In genomic region chr2:216371756-216372702, GRCh38 we compare ENCODE assay signal across 8 cellular contexts. TPM values are rescaled to one million over a fixed set of nuclear protein-coding genes. Genes with fewer than 3 reads are reported as not detected.
A peak's percentile ranks its signal among the peaks of the same experiment; 100 is the strongest.
DNase-seq lines count a peak whose midpoint lies in the region; ATAC-seq, FAIRE-seq and TF ChIP-seq lines count a peak whose summit lies in the region.

MARCHF4 (minus strand) TSS chr2:216372483; CDS start chr2:216370260, 2,223 bp downstream.

- no peak within 1 kb of the TSS for H3K4me3 Mint-ChIP-seq in T-helper 2 cell treated with Interferon-gamma antibody and Interleukin-4, amounts not matched to agents 5 μg/mL and 100 μg/mL, for 36 hours

- FAIRE-seq in D721Med (lab: Jason Lieb, UNC) = no peak

- H3K27ac Mint-ChIP-seq in T-helper 2 cell treated with Interferon-gamma antibody and Interleukin-4, amounts not matched to agents 5 μg/mL and 100 μg/mL, for 36 hours = no peak within 1 kb of the TSS

- H4K20me1 ChIP-seq in Loucy (ENCODE audit: insufficient read depth, low read length, poor library complexity, severe bottlenecking) = no peaks in the 10 kb centered on the region

- H3K9me2 ChIP-seq in Loucy (replicated peaks; ENCODE audit: low read depth, low read length) = no peaks in the 10 kb centered on the region

- H3K4me1 Mint-ChIP-seq in T-helper 2 cell treated with Interferon-gamma antibody and Interleukin-4, amounts not matched to agents 5 μg/mL and 100 μg/mL, for 36 hours (ENCODE audit: low read depth) = peaks cover 2% of the 10 kb centered on the region

- no peak for TF ChIP-seq CTCF in D721Med (IDR thresholded peaks at IDR 0.05; ENCODE audit: insufficient read depth, missing control alignments)
- TF ChIP-seq CTCF in Loucy (conservative IDR thresholded peaks at IDR 0.05; ENCODE audit: low read length) = no peak
- no peak for TF ChIP-seq CTCF in ascending aorta (IDR thresholded peaks at IDR 0.05)
- no peak for TF ChIP-seq CTCF in left ventricle myocardium inferior (IDR thresholded peaks at IDR 0.05; ENCODE audit: borderline replicate concordance)
- TF ChIP-seq CTCF in upper lobe of right lung (IDR thresholded peaks at IDR 0.05) = no peak

- H3K4me3 ChIP-seq in Loucy (ENCODE audit: low read length, poor library complexity, severe bottlenecking) (peak within 1 kb of the TSS; percentile 50), ascending aorta (peak within 1 kb of the TSS; percentile 37 to 56), left ventricle myocardium inferior (peak within 1 kb of the TSS; percentile 58), upper lobe of right lung (no peak within 1 kb of the TSS)

- H2AFZ ChIP-seq in Loucy (ENCODE audit: low read length) = no peak within 1 kb of the TSS

- H3K27ac ChIP-seq in ascending aorta (no peak within 1 kb of the TSS), left ventricle myocardium inferior (replicated peaks) (peak within 1 kb of the TSS; percentile 45), upper lobe of right lung (no peak within 1 kb of the TSS)

- no peaks in the 10 kb centered on the region for H3K27me3 ChIP-seq in Loucy (ENCODE audit: insufficient read depth, low read length, poor library complexity, severe bottlenecking)
- peaks cover 7% of the 10 kb centered on the region for H3K27me3 ChIP-seq in ascending aorta
- H3K27me3 ChIP-seq in left ventricle myocardium inferior (ENCODE audit: low read depth) = peaks cover 79% of the 10 kb centered on the region
- H3K27me3 ChIP-seq in upper lobe of right lung = peaks cover 61% of the 10 kb centered on the region

- peak within 1 kb of the TSS; percentile 66 for H3K4me2 ChIP-seq in Loucy (ENCODE audit: low read depth, low read length, poor library complexity, severe bottlenecking)

- H3K79me2 ChIP-seq in Loucy (ENCODE audit: insufficient read depth, low read length) = no peaks in the 10 kb centered on the region

- peak; percentile 94 for ATAC-seq in upper lobe of right lung
- no peak for ATAC-seq in HG03457 (IDR thresholded peaks at IDR 0.05; ENCODE audit: unreplicated experiment)

- no peaks in the 10 kb centered on the region for H3K9me3 ChIP-seq in Loucy (ENCODE audit: insufficient read depth, low read depth, low read length)
- H3K9me3 ChIP-seq in ascending aorta = no peaks in the 10 kb centered on the region
- H3K9me3 ChIP-seq in left ventricle myocardium inferior (replicated peaks) = no peaks in the 10 kb centered on the region
- H3K9me3 ChIP-seq in upper lobe of right lung = no peaks in the 10 kb centered on the region

- H3K36me3 Mint-ChIP-seq in T-helper 2 cell treated with Interferon-gamma antibody and Interleukin-4, amounts not matched to agents 5 μg/mL and 100 μg/mL, for 36 hours (ENCODE audit: low read depth) = no peaks in the 10 kb centered on the region

- intact Hi-C loops in ascending aorta (cut with DNase I) = no loop called here
- intact Hi-C loops in left ventricle myocardium inferior (cut with micrococcal nuclease) = no loop called here
- intact Hi-C loops in posterior cingulate gyrus (cut with DNase I) = no loop called here
- intact Hi-C loops in upper lobe of right lung (cut with DNase I) = no loop called here

- H3K9me3 Mint-ChIP-seq in T-helper 2 cell treated with Interferon-gamma antibody and Interleukin-4, amounts not matched to agents 5 μg/mL and 100 μg/mL, for 36 hours = no peaks in the 10 kb centered on the region

- no peak within 1 kb of the TSS for H3K9ac ChIP-seq in Loucy (ENCODE audit: low read depth, low read length, poor library complexity, severe bottlenecking)

- no peaks in the 10 kb centered on the region for H3K36me3 ChIP-seq in Loucy (ENCODE audit: insufficient read depth, low read length)
- no peaks in the 10 kb centered on the region for H3K36me3 ChIP-seq in ascending aorta
- H3K36me3 ChIP-seq in left ventricle myocardium inferior = no peaks in the 10 kb centered on the region
- H3K36me3 ChIP-seq in upper lobe of right lung = no peaks in the 10 kb centered on the region

- H3F3A ChIP-seq in Loucy (ENCODE audit: low read depth) = no peaks in the 10 kb centered on the region

- H3K4me1 ChIP-seq in Loucy (ENCODE audit: insufficient read depth, low read length, poor library complexity, severe bottlenecking) (peaks cover 5% of the 10 kb centered on the region), ascending aorta (peaks cover 8 to 13% of the 10 kb centered on the region in 2 donors), left ventricle myocardium inferior (peaks cover 26% of the 10 kb centered on the region), upper lobe of right lung (peaks cover 9% of the 10 kb centered on the region)

- peaks cover 64% of the 10 kb centered on the region for H3K27me3 Mint-ChIP-seq in T-helper 2 cell treated with Interferon-gamma antibody and Interleukin-4, amounts not matched to agents 5 μg/mL and 100 μg/mL, for 36 hours (ENCODE audit: low read depth)

- peak; percentile 34 for DNase-seq in D721Med (ENCODE audit: insufficient read length, low spot score)
- peak; percentile 43 for DNase-seq in T-helper 2 cell treated with Interferon-gamma antibody and Interleukin-4, amounts not matched to agents 5 μg/mL and 100 μg/mL, for 36 hours (ENCODE audit: low spot score)
- DNase-seq in ascending aorta (ENCODE audit: low spot score in 2 of 2) = peak in 1 of 2 donors; percentile 70
- peak; percentile 71 for DNase-seq in left ventricle myocardium inferior
- peak; percentile 65 to 95 (median 70) for DNase-seq in posterior cingulate gyrus
- peak; percentile 82 for DNase-seq in upper lobe of right lung

RNA-seq across cellular contexts. Expression of gene MARCHF4, which starts in this region (rescaled TPM):
- total RNA-seq in ascending aorta (not detected), left ventricle myocardium inferior (0.08 TPM), upper lobe of right lung (0.09 TPM)

Comparison
In these comparisons a context has a peak if more than half of its experiments do, and no peak if none do; other contexts are left out.
1. Peak in DNase-seq, H3K4me3 ChIP-seq and H3K27ac ChIP-seq in left ventricle myocardium inferior; RNA of the gene not detected or under 1 TPM.
2. Peak in DNase-seq and ATAC-seq in upper lobe of right lung; RNA of the gene not detected or under 1 TPM.